30 cellular contexts compared by ENCODE assay signal in the genomic region with DNA sequence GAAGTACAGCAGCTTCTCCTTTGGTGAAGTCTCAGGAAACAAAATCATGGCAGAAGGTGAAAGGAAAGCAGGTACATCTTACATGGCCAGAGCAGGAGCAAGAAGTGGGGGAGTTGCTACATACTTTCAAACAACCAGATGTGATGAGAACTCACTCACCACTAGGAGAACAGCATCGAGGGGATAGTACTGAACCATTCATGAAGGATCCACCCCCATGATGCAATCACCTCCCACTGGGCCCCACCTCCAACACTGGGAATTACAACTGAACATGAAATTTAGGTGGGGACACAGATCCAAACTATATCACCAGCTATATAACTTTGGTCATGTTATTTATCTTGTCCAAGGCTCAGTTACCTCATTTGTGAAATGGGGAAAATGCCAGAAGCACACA.
DNase-seq lines count a peak whose midpoint lies in the region; ATAC-seq, FAIRE-seq and TF ChIP-seq lines count a peak whose summit lies in the region.
"Had no signal": no experiment of that assay in that cellular context is flagged by ENCODE, and none has a peak within 500 bp of the region (broad histone marks: within the 10 kb centered on the region; RNA-seq: fewer than 3 reads in every experiment).

No MANE protein-coding gene starts in this region.

- DNase-seq in AG10803 (ENCODE audit: low read depth) = peak; percentile 13
- DNase-seq in amniotic epithelial cell (ENCODE audit: low read depth) = peak; percentile 50
- DNase-seq in fibroblast of the aortic adventitia (ENCODE audit: low read depth) = peak; percentile 14
- DNase-seq in urothelium cell line (ENCODE audit: low spot score) = no peak
- DNase-seq in hippocampal formation (lab: John Stamatoyannopoulos, UW) = no peak
- no peak for DNase-seq in ecto neural progenitor cell (ENCODE audit: low spot score)
- DNase-seq in foreskin keratinocyte = no peak
- DNase-seq: ACHN; activated CD4-positive, alpha-beta memory T cell treated with anti-CD3 and anti-CD28 coated beads, Interleukin-2, amount 10 ng/mL, durations not matched to agents 7 days and 5 days; activated CD4-positive, CD25-positive, alpha-beta regulatory T cell treated with anti-CD3 and anti-CD28 coated beads, Interleukin-2, amount 50 U/mL, for 72 hours; activated effector memory CD4-positive, alpha-beta T cell treated with Interleukin-2 at 50 U/mL for 16 hours; DMS79; dorsolateral prefrontal cortex; heart left ventricle; left colon; mammary epithelial cell; NCI-H1092 treated with DMSO at 0.1 percent for 48 hours; NCI-H2029; NCI-H2227 treated with DMSO at 0.1 percent for 48 hours; NCI-H69; pancreas; retina; SJCRH30; small intestine; stimulated activated naive CD8-positive, alpha-beta T cell treated with anti-CD3 and anti-CD28 coated beads, Interleukin-15, amount 100 ng/mL, for 72 hours; T-cell had no signal

- no peak overlapping the region for H3K9ac ChIP-seq in HUES6 (ENCODE audit: low read length)
- H3K9ac ChIP-seq: BLaER1 treated with 17β-estradiol and CSF1 and Interleukin-3, amounts not matched to agents 10 nM and 100 nM had no signal

- H3K9me3 ChIP-seq in HUES6 (ENCODE audit: control insufficient read depth, insufficient read depth, low read depth, low read length) = peaks cover 16% of the 10 kb centered on the region
- H3K9me3 ChIP-seq: heart left ventricle, pancreas, SJCRH30 had no signal

- H3K36me3 ChIP-seq in HUES6 (ENCODE audit: control insufficient read depth, insufficient read depth, low read length) = no peaks in the 10 kb centered on the region
- H3K36me3 ChIP-seq: BLaER1 treated with 17β-estradiol and CSF1 and Interleukin-3, amounts not matched to agents 10 nM and 100 nM; heart left ventricle; pancreas; SJCRH30 had no signal

- ATAC-seq in foreskin keratinocyte = no peak
- ATAC-seq: heart left ventricle; left colon; pancreas; stimulated activated naive CD8-positive, alpha-beta T cell treated with anti-CD3 and anti-CD28 coated beads, Interleukin-15, amount 100 ng/mL, for 72 hours; T-cell had no signal

- no peak for TF ChIP-seq CTCF in AG10803 (conservative IDR thresholded peaks at IDR 0.05; ENCODE audit: low read length)
- TF ChIP-seq CTCF in fibroblast of the aortic adventitia (IDR thresholded peaks at IDR 0.05; ENCODE audit: insufficient read depth, low read length) = no peak
- no peak for TF ChIP-seq CTCF in foreskin keratinocyte (conservative IDR thresholded peaks at IDR 0.05)

- FAIRE-seq in urothelium cell line (lab: Jason Lieb, UNC) = no peak
- FAIRE-seq: GM18507, pancreas, small intestine had no signal

- H3K27ac ChIP-seq in HUES6 (ENCODE audit: low read depth, low read length) = 0 out of 2 replicates have a peak overlapping the region, but pooled peaks have one; percentile 5
- no peak overlapping the region for H3K27ac ChIP-seq in foreskin keratinocyte
- H3K27ac ChIP-seq: BLaER1 treated with 17β-estradiol and CSF1 and Interleukin-3, amounts not matched to agents 10 nM and 100 nM; dorsolateral prefrontal cortex; epithelial cell of prostate; heart left ventricle; pancreas; SJCRH30 had no signal

- H3K27me3 ChIP-seq in HUES6 (ENCODE audit: control insufficient read depth, insufficient read depth, low read length) (no peaks in the 10 kb centered on the region), foreskin keratinocyte (no peaks in the 10 kb centered on the region)
- H3K27me3 ChIP-seq: SJCRH30 had no signal

- no peak overlapping the region for H3K4me3 ChIP-seq in AG10803 (ENCODE audit: low read length)
- H3K4me3 ChIP-seq in HUES6 (ENCODE audit: low read depth, low read length) = no peak overlapping the region
- H3K4me3 ChIP-seq in fibroblast of the aortic adventitia (ENCODE audit: low read depth, low read length) = no peak overlapping the region
- H3K4me3 ChIP-seq: BLaER1 treated with 17β-estradiol and CSF1 and Interleukin-3, amounts not matched to agents 10 nM and 100 nM; dorsolateral prefrontal cortex; heart left ventricle; pancreas; SJCRH30 had no signal

- H3K4me1 ChIP-seq in HUES6 (ENCODE audit: control insufficient read depth, insufficient read depth, low read length) (no peaks in the 10 kb centered on the region), foreskin keratinocyte (no peaks in the 10 kb centered on the region)
- H3K4me1 ChIP-seq: BLaER1 treated with 17β-estradiol and CSF1 and Interleukin-3, amounts not matched to agents 10 nM and 100 nM; heart left ventricle; pancreas; SJCRH30 had no signal

Comparison
In these comparisons a context has a peak if more than half of its experiments do, and no peak if none do; other contexts are left out.
1. DNase-seq: peak in AG10803 (single experiment), amniotic epithelial cell (single experiment) and fibroblast of the aortic adventitia (single experiment); none in urothelium cell line (single experiment), hippocampal formation (0 of 2), ecto neural progenitor cell (single experiment) and foreskin keratinocyte (0 of 2).